9 cellular contexts compared by ENCODE assay signal in the genomic region with DNA sequence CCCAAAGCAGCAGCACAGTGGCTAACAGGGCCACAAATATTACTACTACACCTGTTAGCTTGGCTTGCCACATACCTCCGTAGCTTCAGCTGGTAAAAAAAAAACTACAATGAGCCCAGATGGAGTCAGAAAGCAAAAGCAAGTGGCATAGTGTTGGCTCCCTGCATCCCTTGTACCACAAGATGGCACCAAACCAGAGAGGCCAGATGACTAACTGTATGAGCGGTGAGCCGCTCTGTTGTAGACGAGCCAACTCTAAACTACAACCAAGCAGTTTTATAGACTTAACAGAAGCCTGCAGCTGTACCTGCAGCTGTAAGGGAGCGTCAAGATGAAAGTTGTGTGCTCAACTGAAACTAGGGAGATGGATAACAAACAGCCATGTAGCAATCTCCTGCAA.
A peak's percentile ranks its signal among the peaks of the same experiment; 100 is the strongest.
DNase-seq lines count a peak whose midpoint lies in the region; ATAC-seq and TF ChIP-seq lines count a peak whose summit lies in the region.
"Had no signal": no experiment of that assay in that cellular context is flagged by ENCODE, and none has a peak within 500 bp of the region (broad histone marks: within the 10 kb centered on the region; RNA-seq: fewer than 3 reads in every experiment).

No MANE protein-coding gene starts in this region.

- TF ChIP-seq POLR2A in gastroesophageal sphincter (IDR thresholded peaks at IDR 0.05): no peak

- H3K4me3 ChIP-seq in AG10803 (ENCODE audit: low read length): no peak overlapping the region
- H3K4me3 ChIP-seq in iPS DF 6.9 (ENCODE audit: low read length): no peak overlapping the region
- no peak overlapping the region for H3K4me3 ChIP-seq in gastroesophageal sphincter

- no peaks in the 10 kb centered on the region for H3K4me1 ChIP-seq in iPS DF 6.9 (ENCODE audit: control insufficient read depth, insufficient read depth, low read length)
- H3K4me1 ChIP-seq in gastroesophageal sphincter: no peaks in the 10 kb centered on the region

- peak; percentile 56 for TF ChIP-seq CTCF in AG10803 (conservative IDR thresholded peaks at IDR 0.05; ENCODE audit: low read length)
- TF ChIP-seq CTCF in gastroesophageal sphincter (IDR thresholded peaks at IDR 0.05): peak in 1 of 4 experiments; percentile 17

- TF ChIP-seq EP300 in gastroesophageal sphincter (IDR thresholded peaks at IDR 0.05): no peak

- H3K36me3 ChIP-seq in iPS DF 6.9 (ENCODE audit: control insufficient read depth, insufficient read depth, low read length) (no peaks in the 10 kb centered on the region), gastroesophageal sphincter (no peaks in the 10 kb centered on the region)

- H3K9me3 ChIP-seq in iPS DF 6.9 (ENCODE audit: control insufficient read depth, insufficient read depth, low read length) (no peaks in the 10 kb centered on the region), gastroesophageal sphincter (no peaks in the 10 kb centered on the region)

- no CpG with 5 or more reads among the region's 5 CpGs for WGBS in iPS DF 6.9 (ENCODE audit: insufficient coverage, insufficient read length)
- 49 to 56% methylated on average over 4 to 5 of the region's 5 CpGs for WGBS in gastroesophageal sphincter (ENCODE audit: low coverage in 1 of 2), 2 donors

- ATAC-seq in GM19467 (IDR thresholded peaks at IDR 0.05; ENCODE audit: unreplicated experiment): peak; percentile 61
- no peak for ATAC-seq in HG03457 (IDR thresholded peaks at IDR 0.05; ENCODE audit: unreplicated experiment)
- no peak for ATAC-seq in gastroesophageal sphincter
- ATAC-seq: effector memory CD8-positive, alpha-beta T cell had no signal

- H3K27me3 ChIP-seq in iPS DF 6.9 (ENCODE audit: control insufficient read depth, insufficient read depth, low read length): no peaks in the 10 kb centered on the region
- no peaks in the 10 kb centered on the region for H3K27me3 ChIP-seq in gastroesophageal sphincter

- H3K27ac ChIP-seq in iPS DF 6.9 (ENCODE audit: low read length) (no peak overlapping the region), gastroesophageal sphincter (no peak overlapping the region)

- DNase-seq in AG10803 (ENCODE audit: low read depth) (peak; percentile 53), RPMI7951 (ENCODE audit: low read depth) (peak; percentile 63), iPS DF 6.9 (ENCODE audit: low read depth, low spot score) (peak; percentile 41), SKM-1 treated with dmso at 0.1 percent for 144 hours (lab: John Stamatoyannopoulos, UW; ENCODE audit: unreplicated experiment) (no peak), NCI-H1694 (lab: John Stamatoyannopoulos, UW) (no peak)
- DNase-seq: effector memory CD8-positive, alpha-beta T cell had no signal

Comparison
In these comparisons a context has a peak if more than half of its experiments do, and no peak if none do; other contexts are left out.
1. DNase-seq: peak in AG10803 (single experiment), RPMI7951 (single experiment) and iPS DF 6.9 (single experiment); none in SKM-1 treated with dmso at 0.1 percent for 144 hours (single experiment) and NCI-H1694 (single experiment).